ENCODE assay signal across 8 cellular contexts in the genomic region with DNA sequence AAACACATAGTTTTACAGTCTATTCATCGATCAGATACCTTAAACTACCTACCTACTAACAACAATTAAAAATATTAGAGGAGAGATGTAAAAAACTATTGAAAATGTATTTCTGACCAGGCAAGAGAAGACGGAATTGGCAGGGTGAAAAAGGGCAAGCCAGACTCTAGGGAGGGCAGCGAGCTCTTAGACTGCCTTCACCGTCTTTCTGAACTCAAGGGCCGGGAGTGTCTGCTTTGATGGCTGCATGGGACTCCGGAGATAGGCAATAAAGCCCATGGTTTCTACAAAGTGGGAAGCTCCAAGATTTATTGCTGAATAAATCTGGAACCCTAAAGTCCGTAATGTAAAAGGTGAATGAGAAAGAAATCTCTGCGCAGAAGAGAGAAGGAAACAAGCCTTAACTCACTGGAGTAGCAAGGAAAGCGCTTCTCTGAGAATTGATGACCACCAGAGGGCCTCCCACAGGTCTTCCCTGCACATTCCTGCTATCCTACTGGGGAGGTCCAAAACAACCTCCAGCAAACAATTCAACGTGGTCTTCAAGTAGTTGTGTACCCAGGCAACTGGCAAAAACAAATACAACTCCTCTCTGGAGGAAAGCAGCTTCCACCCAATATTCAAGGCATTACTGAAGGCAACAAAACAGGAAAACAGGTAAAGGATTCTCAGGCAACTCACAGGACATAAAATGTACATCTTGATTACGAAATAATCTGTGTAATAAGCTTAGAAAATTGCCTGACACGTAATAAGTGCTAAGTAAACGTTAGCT.
DNase-seq lines count a peak whose midpoint lies in the region; ATAC-seq lines count a peak whose summit lies in the region.

No MANE protein-coding gene starts in this region.

- H3K4me1 Mint-ChIP-seq in activated CD4-positive, alpha-beta memory T cell treated with anti-CD3 and anti-CD28 coated beads, Interleukin-2, amount 10 ng/mL, durations not matched to agents 7 days and 5 days, result no peaks in the 10 kb centered on the region
- no peaks in the 10 kb centered on the region for H3K4me1 Mint-ChIP-seq in effector memory CD8-positive, alpha-beta T cell (ENCODE audit: low read depth in 2 of 2)

- no peaks in the 10 kb centered on the region for H3K9me3 ChIP-seq in adipocyte (ENCODE audit: control insufficient read depth, low read length)

- H3K4me3 ChIP-seq in adipocyte (ENCODE audit: low read length), result no peak overlapping the region

- no peaks in the 10 kb centered on the region for H3K36me3 ChIP-seq in adipocyte (ENCODE audit: control insufficient read depth, insufficient read depth, low read length, severe bottlenecking)

- H3K27ac Mint-ChIP-seq in activated CD4-positive, alpha-beta memory T cell treated with anti-CD3 and anti-CD28 coated beads, Interleukin-2, amount 10 ng/mL, durations not matched to agents 7 days and 5 days, result no peak overlapping the region
- no peak overlapping the region for H3K27ac Mint-ChIP-seq in effector memory CD8-positive, alpha-beta T cell

- peak; percentile 63 for ATAC-seq in left colon
- no peak for ATAC-seq in effector memory CD8-positive, alpha-beta T cell (replicated peaks)

- H3K27me3 ChIP-seq in adipocyte (replicated peaks; ENCODE audit: control insufficient read depth, insufficient read depth, low read length), result no peaks in the 10 kb centered on the region

- DNase-seq in DMS114 treated with DMSO at 0.1 percent for 48 hours (lab: John Stamatoyannopoulos, UW; ENCODE audit: unreplicated experiment) (peak; percentile 41), M059J (ENCODE audit: low read depth) (peak; percentile 44), adipocyte (ENCODE audit: low read depth) (peak; percentile 3), left colon (peak in 1 of 2 donors; percentile 29), D341Med (ENCODE audit: low spot score) (no peak)
- no peak for DNase-seq in activated CD4-positive, alpha-beta memory T cell treated with anti-CD3 and anti-CD28 coated beads, Interleukin-2, amount 10 ng/mL, durations not matched to agents 7 days and 5 days
- DNase-seq in effector memory CD8-positive, alpha-beta T cell, result no peak
- no peak for DNase-seq in activated CD4-positive, alpha-beta T cell treated with anti-CD3 and anti-CD28 coated beads, Interleukin-2, amount 50 U/mL, for 4 hours

- no peak overlapping the region for H3K9ac ChIP-seq in adipocyte (ENCODE audit: low read length)

- H3K4me1 ChIP-seq in adipocyte (ENCODE audit: control insufficient read depth, insufficient read depth, low read length), result peaks cover 3% of the 10 kb centered on the region

- H3K9me3 Mint-ChIP-seq in activated CD4-positive, alpha-beta memory T cell treated with anti-CD3 and anti-CD28 coated beads, Interleukin-2, amount 10 ng/mL, durations not matched to agents 7 days and 5 days, result no peaks in the 10 kb centered on the region
- H3K9me3 Mint-ChIP-seq in effector memory CD8-positive, alpha-beta T cell, result no peaks in the 10 kb centered on the region

- no peaks in the 10 kb centered on the region for H3K36me3 Mint-ChIP-seq in activated CD4-positive, alpha-beta memory T cell treated with anti-CD3 and anti-CD28 coated beads, Interleukin-2, amount 10 ng/mL, durations not matched to agents 7 days and 5 days (ENCODE audit: low read depth)
- H3K36me3 Mint-ChIP-seq in effector memory CD8-positive, alpha-beta T cell (ENCODE audit: insufficient read depth), result no peaks in the 10 kb centered on the region

- CTCF ChIA-PET in activated CD4-positive, alpha-beta memory T cell treated with anti-CD3 and anti-CD28 coated beads, Interleukin-2, amount 10 ng/mL, durations not matched to agents 7 days and 5 days (lab: Charles Lee), result interaction anchor here (1.6 kb wide), 1 partner anchor 14 kb away, joined by 3 read pairs; no protein-coding TSS in a partner anchor

- intact Hi-C loops in left colon (cut with DNase I, micrococcal nuclease), result no loop called here

- no peak overlapping the region for H3K4me3 Mint-ChIP-seq in activated CD4-positive, alpha-beta memory T cell treated with anti-CD3 and anti-CD28 coated beads, Interleukin-2, amount 10 ng/mL, durations not matched to agents 7 days and 5 days
- H3K4me3 Mint-ChIP-seq in effector memory CD8-positive, alpha-beta T cell, result no peak overlapping the region

- POLR2A ChIA-PET in activated CD4-positive, alpha-beta memory T cell treated with anti-CD3 and anti-CD28 coated beads, Interleukin-2, amount 10 ng/mL, durations not matched to agents 7 days and 5 days (lab: Charles Lee), result no interaction called here

- peaks cover 18% of the 10 kb centered on the region for H3K27me3 Mint-ChIP-seq in activated CD4-positive, alpha-beta memory T cell treated with anti-CD3 and anti-CD28 coated beads, Interleukin-2, amount 10 ng/mL, durations not matched to agents 7 days and 5 days
- H3K27me3 Mint-ChIP-seq in effector memory CD8-positive, alpha-beta T cell, result peaks cover 17 to 28% of the 10 kb centered on the region in 2 donors

Comparison
In these comparisons a context has a peak if more than half of its experiments do, and no peak if none do; other contexts are left out.
1. DNase-seq: peak in DMS114 treated with DMSO at 0.1 percent for 48 hours (single experiment), M059J (single experiment) and adipocyte (single experiment); none in D341Med (single experiment), activated CD4-positive, alpha-beta memory T cell treated with anti-CD3 and anti-CD28 coated beads, Interleukin-2, amount 10 ng/mL, durations not matched to agents 7 days and 5 days (single experiment), effector memory CD8-positive, alpha-beta T cell (0 of 3) and activated CD4-positive, alpha-beta T cell treated with anti-CD3 and anti-CD28 coated beads, Interleukin-2, amount 50 U/mL, for 4 hours (0 of 2).